In genomic region chr1:204190212-204191211, GRCh38 we compare ENCODE assay signal across 9 cellular contexts. TPM values are rescaled to one million over a fixed set of nuclear protein-coding genes. Genes with fewer than 3 reads are reported as not detected.
DNase-seq lines count a peak whose midpoint lies in the region; ATAC-seq and TF ChIP-seq lines count a peak whose summit lies in the region.
"Had no signal": no experiment of that assay in that cellular context is flagged by ENCODE, and none has a peak within 500 bp of the region (broad histone marks: within the 10 kb centered on the region; RNA-seq: fewer than 3 reads in every experiment).

No MANE protein-coding gene starts in this region.

- peak; percentile 40 for DNase-seq in activated T-cell treated with anti-CD3 and anti-CD28 coated beads, Interleukin-2, amount 50 U/mL, for 1 hour
- no peak for DNase-seq in activated T-cell treated with anti-CD3 and anti-CD28 coated beads for 4 hours
- peak in 2 of 3 donors; percentile 75 to 84 for DNase-seq in Peyer's patch
- peak; percentile 82 for DNase-seq in fibroblast of villous mesenchyme (ENCODE audit: low read depth)
- DNase-seq in renal cortical epithelial cell (ENCODE audit: low read depth): peak; percentile 87
- DNase-seq in NCI-H2029 (lab: John Stamatoyannopoulos, UW): no peak
- DNase-seq in HUDEP-2 (lab: John Stamatoyannopoulos, UW; ENCODE audit: unreplicated experiment in 76 of 76): no peak

- H3K9me3 ChIP-seq in Peyer's patch: no peaks in the 10 kb centered on the region

- TF ChIP-seq CTCF in Peyer's patch (IDR thresholded peaks at IDR 0.05) (no peak), fibroblast of villous mesenchyme (IDR thresholded peaks at IDR 0.05; ENCODE audit: insufficient read depth, low read depth, low read length) (no peak)

- no peaks in the 10 kb centered on the region for H3K4me1 ChIP-seq in Peyer's patch

- ATAC-seq in HG02973 (IDR thresholded peaks at IDR 0.05; ENCODE audit: unreplicated experiment): no peak

- no peaks in the 10 kb centered on the region for H3K36me3 ChIP-seq in Peyer's patch

- no peak for TF ChIP-seq POLR2A in Peyer's patch (IDR thresholded peaks at IDR 0.05)

- H3K4me3 ChIP-seq in Peyer's patch: peak overlapping the region in 3 of 4 donors; percentile 6 to 37 (median 34)
- H3K4me3 ChIP-seq in fibroblast of villous mesenchyme (ENCODE audit: low read depth, low read length): peak overlapping the region; percentile 31

- H3K27me3 ChIP-seq in Peyer's patch: no peaks in the 10 kb centered on the region

- peak overlapping the region in 1 of 4 donors; percentile 50 for H3K27ac ChIP-seq in Peyer's patch

RNA-seq across cellular contexts. Expression of gene KISS1, which starts 5.8 kb away (rescaled TPM):
- total RNA-seq in Peyer's patch: 1 to 10 TPM in 2 of 4 donors, not detected in 2; 3.0 to 7.0 TPM
- 5.6 and 11.0 TPM in 2 replicates for total RNA-seq in fibroblast of villous mesenchyme
- total RNA-seq in renal cortical epithelial cell: 0.52 TPM in 1 of 2 replicates, not detected in the other

RNA-seq across cellular contexts. Expression of gene GOLT1A, which starts 23.3 kb away (rescaled TPM):
- 100 to 1,000 TPM in 1 of 4 donors, 10 to 100 TPM in 3; 11.6 to 101 (median 69.1) TPM for total RNA-seq in Peyer's patch
- total RNA-seq in fibroblast of villous mesenchyme: not detected in 2 replicates
- total RNA-seq in renal cortical epithelial cell: 0.75 and 2.3 TPM in 2 replicates
- total RNA-seq: Daoy had no signal

RNA-seq across cellular contexts. Expression of gene REN, which starts 24.4 kb away (rescaled TPM):
- total RNA-seq in Peyer's patch: not detected
- 4.3 and 8.7 TPM in 2 replicates for total RNA-seq in fibroblast of villous mesenchyme
- total RNA-seq in renal cortical epithelial cell: not detected in 2 replicates
- total RNA-seq: Daoy had no signal

RNA-seq across cellular contexts. Expression of gene ETNK2, which starts 38.7 kb away (rescaled TPM):
- total RNA-seq in Peyer's patch (1 to 10 TPM in 2 of 4 donors, under 1 TPM in 1, not detected in 1; 0.35 to 9.7 (median 5.7) TPM), fibroblast of villous mesenchyme (12.2 and 15.5 TPM in 2 replicates), renal cortical epithelial cell (21.7 and 22.7 TPM in 2 replicates)

Comparison
In these comparisons a context has a peak if more than half of its experiments do, and no peak if none do; other contexts are left out.
1. DNase-seq: peak in activated T-cell treated with anti-CD3 and anti-CD28 coated beads, Interleukin-2, amount 50 U/mL, for 1 hour (single experiment), Peyer's patch (2 of 3), fibroblast of villous mesenchyme (single experiment) and renal cortical epithelial cell (single experiment); none in activated T-cell treated with anti-CD3 and anti-CD28 coated beads for 4 hours (single experiment), NCI-H2029 (single experiment) and HUDEP-2 (0 of 76).